Comparison of ENCODE assay signal across 17 cellular contexts in genomic region chr16:77794586-77794985, GRCh38. TPM values are rescaled to one million over a fixed set of nuclear protein-coding genes. Genes with fewer than 3 reads are reported as not detected.
DNase-seq lines count a peak whose midpoint lies in the region; ATAC-seq, FAIRE-seq and TF ChIP-seq lines count a peak whose summit lies in the region.
"Had no signal": no experiment of that assay in that cellular context is flagged by ENCODE, and none has a peak within 500 bp of the region (broad histone marks: within the 10 kb centered on the region; RNA-seq: fewer than 3 reads in every experiment).

No MANE protein-coding gene starts in this region.

- H3K4me1 ChIP-seq in effector memory CD4-positive, alpha-beta T cell (ENCODE audit: control insufficient read depth, insufficient read depth, low read length, poor library complexity, severe bottlenecking) = no peaks in the 10 kb centered on the region
- H3K4me1 ChIP-seq: right lobe of liver, suprapubic skin had no signal

- DNase-seq in BJ (ENCODE audit: low read depth) (peak; percentile 7), NCI-H226 (peak; percentile 63), bronchial epithelial cell (ENCODE audit: low read depth) (peak; percentile 76), kidney tubule cell (ENCODE audit: low spot score) (peak; percentile 68), NOMO-1 treated with DMSO at 0.1 percent for 48 hours (lab: John Stamatoyannopoulos, UW; ENCODE audit: unreplicated experiment) (no peak)
- no peak for DNase-seq in effector memory CD4-positive, alpha-beta T cell
- DNase-seq: activated B cell treated with CpG ODN at 0.5 μM for 24 hours; amniotic stem cell; islet precursor cell; NCI-H1092; right lobe of liver; stimulated activated CD4-positive, alpha-beta T cell treated with anti-CD3 and anti-CD28 coated beads, Interleukin-2, amount 100 ng/mL, for 48 hours had no signal

- no peak for FAIRE-seq in bronchial epithelial cell (lab: Jason Lieb, UNC)

- no peak overlapping the region for H3K27ac ChIP-seq in effector memory CD4-positive, alpha-beta T cell (ENCODE audit: insufficient read depth, low read length, poor library complexity, severe bottlenecking)
- H3K27ac ChIP-seq: neural progenitor cell, right lobe of liver, suprapubic skin had no signal

- H3K9me3 ChIP-seq in effector memory CD4-positive, alpha-beta T cell (ENCODE audit: control insufficient read depth, low read length) = no peaks in the 10 kb centered on the region
- H3K9me3 ChIP-seq: right lobe of liver, suprapubic skin had no signal

- no peaks in the 10 kb centered on the region for H3K36me3 ChIP-seq in BJ (ENCODE audit: control insufficient read depth, insufficient read depth, low read length)
- H3K36me3 ChIP-seq in bronchial epithelial cell (ENCODE audit: control insufficient read depth, insufficient read depth, low read length) = no peaks in the 10 kb centered on the region
- no peaks in the 10 kb centered on the region for H3K36me3 ChIP-seq in effector memory CD4-positive, alpha-beta T cell (ENCODE audit: control insufficient read depth, insufficient read depth, low read length)
- H3K36me3 ChIP-seq: neural progenitor cell, right lobe of liver, suprapubic skin had no signal

- ATAC-seq in HG02884 (IDR thresholded peaks at IDR 0.05; ENCODE audit: unreplicated experiment) = no peak
- no peak for ATAC-seq in GM19463 (IDR thresholded peaks at IDR 0.05; ENCODE audit: unreplicated experiment)
- ATAC-seq: right lobe of liver had no signal

- H3K4me3 ChIP-seq in BJ (ENCODE audit: low read depth, low read length) (no peak overlapping the region), bronchial epithelial cell (ENCODE audit: low read depth, low read length) (no peak overlapping the region)
- H3K4me3 ChIP-seq in effector memory CD4-positive, alpha-beta T cell (ENCODE audit: insufficient read depth, low read depth, low read length, poor library complexity, severe bottlenecking) = no peak overlapping the region
- H3K4me3 ChIP-seq: neural progenitor cell, right lobe of liver, suprapubic skin had no signal

- POLR2A ChIA-PET in BJ (lab: Charles Lee) = no interaction called here

- TF ChIP-seq CTCF in BJ (IDR thresholded peaks at IDR 0.05; ENCODE audit: insufficient read depth, low read depth, low read length) (no peak), bronchial epithelial cell (IDR thresholded peaks at IDR 0.05; ENCODE audit: insufficient read depth, low read length, severe bottlenecking) (no peak)

- CTCF ChIA-PET in BJ (lab: Yijun Ruan, JAX) = interaction anchor here (1.4 kb wide), 1 partner anchor 9 kb away, joined by 4 read pairs; no protein-coding TSS in a partner anchor

- H3K27me3 ChIP-seq in BJ (ENCODE audit: control insufficient read depth, insufficient read depth, low read length) = peaks cover 2% of the 10 kb centered on the region; the same call in 1 of the 2 replicates
- H3K27me3 ChIP-seq in bronchial epithelial cell (ENCODE audit: control insufficient read depth, insufficient read depth, low read length) = peaks cover 11% of the 10 kb centered on the region
- H3K27me3 ChIP-seq in effector memory CD4-positive, alpha-beta T cell (replicated peaks; ENCODE audit: control insufficient read depth, insufficient read depth, low read length, poor library complexity, severe bottlenecking) = peaks cover 14% of the 10 kb centered on the region

RNA-seq across cellular contexts. Expression of gene VAT1L, which starts 6.2 kb away (rescaled TPM):
- 4.7 and 6.5 TPM in 2 replicates for polyA plus RNA-seq in BJ (2011; rRNA removed)
- 2.4 and 3.4 TPM in 2 replicates for polyA minus RNA-seq in BJ (2011; rRNA and poly(A)+ RNA removed)
- not detected in 2 replicates for total RNA-seq in bronchial epithelial cell
- total RNA-seq: activated B cell treated with CpG ODN at 0.5 μM for 24 hours; T-helper 1 cell treated with Interleukin-12 subunit alpha and Interleukin-12 subunit beta and Interleukin-4 antibody, amounts not matched to agents 30 ng/mL and 1 ng/mL, for 36 hours had no signal

Comparison
In these comparisons a context has a peak if more than half of its experiments do, and no peak if none do; other contexts are left out.
1. DNase-seq: peak in BJ (single experiment), NCI-H226 (single experiment), bronchial epithelial cell (single experiment) and kidney tubule cell (single experiment); none in effector memory CD4-positive, alpha-beta T cell (0 of 3) and NOMO-1 treated with DMSO at 0.1 percent for 48 hours (single experiment).